In the genomic region with DNA sequence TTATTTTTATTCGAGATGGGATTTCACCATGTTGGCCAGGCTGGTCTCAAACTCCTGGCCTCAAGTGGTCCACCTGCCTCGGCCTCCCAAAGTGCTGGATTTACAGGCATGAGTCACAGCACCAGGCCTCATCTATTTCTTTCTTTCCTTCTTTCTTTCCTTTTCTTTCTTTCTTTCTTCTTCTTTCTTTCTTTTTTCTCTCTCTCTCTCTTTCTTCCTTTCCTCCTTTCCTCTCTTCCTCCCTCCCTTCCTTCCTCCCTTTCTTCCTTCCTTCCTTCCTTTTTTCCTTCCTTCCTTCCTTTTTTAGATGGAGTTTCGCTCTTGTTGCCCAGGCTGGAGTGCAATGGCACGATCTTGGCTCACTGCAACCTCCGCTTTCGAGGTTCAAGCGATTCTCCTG, we compare ENCODE assay signal across 8 cellular contexts. TPM values are rescaled to one million over a fixed set of nuclear protein-coding genes. Genes with fewer than 3 reads are reported as not detected.
DNase-seq lines count a peak whose midpoint lies in the region; ATAC-seq, FAIRE-seq and TF ChIP-seq lines count a peak whose summit lies in the region.
"Not testable (repeated sequence)": the region's sequence is repeated elsewhere in the genome, so short reads cannot be mapped to it uniquely, and the experiment has no call there.

No MANE protein-coding gene starts in this region.

- not testable (repeated sequence) for ATAC-seq in stimulated activated naive CD8-positive, alpha-beta T cell treated with anti-CD3 and anti-CD28 coated beads, Interleukin-15, amount 100 ng/mL, for 72 hours

- H3K4me3 Mint-ChIP-seq in CD14-positive monocyte; activated CD4-positive, alpha-beta T cell treated with anti-CD3 and anti-CD28 coated beads, Interleukin-2, amount 10 ng/mL, durations not matched to agents 24 days and 14 days; activated T-helper 2 cell treated with anti-CD3 and anti-CD28 coated beads, Interferon-gamma antibody, Interleukin-2, Interleukin-4, amounts not matched to agents 10 μg/mL and 5 μg/mL and 100 μg/mL, durations not matched to agents 14 hours and 24 hours and 36 hours (ENCODE audit: low read depth); astrocyte (ENCODE audit: unreplicated experiment); nephron progenitor cell; stimulated activated naive CD8-positive, alpha-beta T cell treated with anti-CD3 and anti-CD28 coated beads, Interleukin-15, amount 100 ng/mL, for 72 hours: not testable (repeated sequence)
- H3K4me3 Mint-ChIP-seq in immature natural killer cell = peak overlapping the region in 1 of 5 donors; percentile 38

- DNase-seq in CD14-positive monocyte (ENCODE audit: low spot score); activated CD4-positive, alpha-beta T cell treated with anti-CD3 and anti-CD28 coated beads, Interleukin-2, amount 10 ng/mL, durations not matched to agents 24 days and 14 days; activated T-helper 2 cell treated with anti-CD3 and anti-CD28 coated beads, Interferon-gamma antibody, Interleukin-2, Interleukin-4, amounts not matched to agents 10 μg/mL and 5 μg/mL and 100 μg/mL, durations not matched to agents 14 hours and 24 hours and 36 hours (ENCODE audit: low spot score); astrocyte (ENCODE audit: low read depth); immature natural killer cell; nephron progenitor cell; stimulated activated naive CD8-positive, alpha-beta T cell treated with anti-CD3 and anti-CD28 coated beads, Interleukin-15, amount 100 ng/mL, for 72 hours: not testable (repeated sequence)

- CTCF ChIA-PET in HEK293 (lab: Yijun Ruan, JAX) = not testable (repeated sequence)

- H3K4me2 ChIP-seq in astrocyte (ENCODE audit: low read length) = not testable (repeated sequence)

- not testable (repeated sequence) for H3K9me3 ChIP-seq in HEK293 (ENCODE audit: control insufficient read depth, insufficient read depth, low read depth, low read length); astrocyte (ENCODE audit: insufficient read depth, low read depth, low read length)

- not testable (repeated sequence) for H2AFZ ChIP-seq in astrocyte (ENCODE audit: low read depth, low read length)

- peaks cover 9 to 21% of the 10 kb centered on the region in 2 experiments for H3K36me3 ChIP-seq in HEK293 (ENCODE audit: control insufficient read depth in 2 of 2, insufficient read depth in 1 of 2, low read length in 2 of 2)
- H3K36me3 ChIP-seq in astrocyte (ENCODE audit: insufficient read depth, low read length) = peaks cover 16% of the 10 kb centered on the region

- intact Hi-C loops in CD14-positive monocyte (cut with micrococcal nuclease); activated CD4-positive, alpha-beta T cell treated with anti-CD3 and anti-CD28 coated beads, Interleukin-2, amount 10 ng/mL, durations not matched to agents 24 days and 14 days (cut with micrococcal nuclease): not testable (repeated sequence)
- intact Hi-C loops in activated T-helper 2 cell treated with anti-CD3 and anti-CD28 coated beads, Interferon-gamma antibody, Interleukin-2, Interleukin-4, amounts not matched to agents 10 μg/mL and 5 μg/mL and 100 μg/mL, durations not matched to agents 14 hours and 24 hours and 36 hours (cut with micrococcal nuclease) = loop anchor here (5.0 kb wide), 1 partner anchor 34 kb away; no protein-coding TSS in a partner anchor

- not testable (repeated sequence) for FAIRE-seq in astrocyte (lab: Jason Lieb, UNC)

- H3K4me3 ChIP-seq in HEK293 (ENCODE audit: low read depth, low read length); astrocyte (ENCODE audit: insufficient read depth, low read depth, low read length): not testable (repeated sequence)

- H3K27me3 Mint-ChIP-seq in CD14-positive monocyte (ENCODE audit: low read depth in 3 of 3); activated CD4-positive, alpha-beta T cell treated with anti-CD3 and anti-CD28 coated beads, Interleukin-2, amount 10 ng/mL, durations not matched to agents 24 days and 14 days; activated T-helper 2 cell treated with anti-CD3 and anti-CD28 coated beads, Interferon-gamma antibody, Interleukin-2, Interleukin-4, amounts not matched to agents 10 μg/mL and 5 μg/mL and 100 μg/mL, durations not matched to agents 14 hours and 24 hours and 36 hours (ENCODE audit: low read depth); astrocyte (ENCODE audit: low read depth, unreplicated experiment); nephron progenitor cell (ENCODE audit: low read depth, poor library complexity); stimulated activated naive CD8-positive, alpha-beta T cell treated with anti-CD3 and anti-CD28 coated beads, Interleukin-15, amount 100 ng/mL, for 72 hours: not testable (repeated sequence)
- peaks cover 2 to 10% (median 7%) of the 10 kb centered on the region in 3 donors for H3K27me3 Mint-ChIP-seq in immature natural killer cell (ENCODE audit: low read depth in 3 of 3)

- H3K4me1 ChIP-seq in HEK293 (ENCODE audit: control insufficient read depth, insufficient read depth, low read length); astrocyte (ENCODE audit: insufficient read depth, low read length): not testable (repeated sequence)

- peaks cover 59 to 74% of the 10 kb centered on the region in 2 donors for H3K36me3 Mint-ChIP-seq in CD14-positive monocyte
- peaks cover 54% of the 10 kb centered on the region for H3K36me3 Mint-ChIP-seq in activated CD4-positive, alpha-beta T cell treated with anti-CD3 and anti-CD28 coated beads, Interleukin-2, amount 10 ng/mL, durations not matched to agents 24 days and 14 days (ENCODE audit: low read depth)
- H3K36me3 Mint-ChIP-seq in activated T-helper 2 cell treated with anti-CD3 and anti-CD28 coated beads, Interferon-gamma antibody, Interleukin-2, Interleukin-4, amounts not matched to agents 10 μg/mL and 5 μg/mL and 100 μg/mL, durations not matched to agents 14 hours and 24 hours and 36 hours (ENCODE audit: low read depth) = peaks cover 73% of the 10 kb centered on the region
- peaks cover 15% of the 10 kb centered on the region for H3K36me3 Mint-ChIP-seq in astrocyte (ENCODE audit: low read depth, unreplicated experiment)
- peaks cover 0 to 26% (median 11%) of the 10 kb centered on the region in 3 donors for H3K36me3 Mint-ChIP-seq in immature natural killer cell
- peaks cover 64% of the 10 kb centered on the region for H3K36me3 Mint-ChIP-seq in nephron progenitor cell (ENCODE audit: low read depth)

- peaks cover 78% of the 10 kb centered on the region for H4K20me1 ChIP-seq in astrocyte (ENCODE audit: insufficient read depth, low read length)

- not testable (repeated sequence) for H3K9ac ChIP-seq in astrocyte (ENCODE audit: low read length)

- H3K27ac ChIP-seq in HEK293 (ENCODE audit: extremely low read depth, low read depth, low read length); astrocyte (ENCODE audit: low read depth, low read length): not testable (repeated sequence)

- H3K27ac Mint-ChIP-seq in CD14-positive monocyte = peak overlapping the region in 4 of 7 donors; percentile 20 to 60 (median 47)
- peak overlapping the region; percentile 68 for H3K27ac Mint-ChIP-seq in activated CD4-positive, alpha-beta T cell treated with anti-CD3 and anti-CD28 coated beads, Interleukin-2, amount 10 ng/mL, durations not matched to agents 24 days and 14 days
- peak overlapping the region; percentile 54 for H3K27ac Mint-ChIP-seq in activated T-helper 2 cell treated with anti-CD3 and anti-CD28 coated beads, Interferon-gamma antibody, Interleukin-2, Interleukin-4, amounts not matched to agents 10 μg/mL and 5 μg/mL and 100 μg/mL, durations not matched to agents 14 hours and 24 hours and 36 hours
- H3K27ac Mint-ChIP-seq in astrocyte (ENCODE audit: unreplicated experiment) = peak overlapping the region; percentile 66
- peak overlapping the region; percentile 67 to 85 (median 75) for H3K27ac Mint-ChIP-seq in immature natural killer cell
- H3K27ac Mint-ChIP-seq in nephron progenitor cell = peak overlapping the region; percentile 90
- peak overlapping the region; percentile 14 to 75 for H3K27ac Mint-ChIP-seq in stimulated activated naive CD8-positive, alpha-beta T cell treated with anti-CD3 and anti-CD28 coated beads, Interleukin-15, amount 100 ng/mL, for 72 hours

- not testable (repeated sequence) for H3K4me1 Mint-ChIP-seq in CD14-positive monocyte, nephron progenitor cell
- H3K4me1 Mint-ChIP-seq in activated CD4-positive, alpha-beta T cell treated with anti-CD3 and anti-CD28 coated beads, Interleukin-2, amount 10 ng/mL, durations not matched to agents 24 days and 14 days = peaks cover 19% of the 10 kb centered on the region
- H3K4me1 Mint-ChIP-seq in activated T-helper 2 cell treated with anti-CD3 and anti-CD28 coated beads, Interferon-gamma antibody, Interleukin-2, Interleukin-4, amounts not matched to agents 10 μg/mL and 5 μg/mL and 100 μg/mL, durations not matched to agents 14 hours and 24 hours and 36 hours (ENCODE audit: low read depth) = peaks cover 22% of the 10 kb centered on the region
- peaks cover 18% of the 10 kb centered on the region for H3K4me1 Mint-ChIP-seq in astrocyte (ENCODE audit: low read depth, unreplicated experiment)
- H3K4me1 Mint-ChIP-seq in immature natural killer cell = peaks cover 50 to 80% of the 10 kb centered on the region in 2 donors
- H3K4me1 Mint-ChIP-seq in stimulated activated naive CD8-positive, alpha-beta T cell treated with anti-CD3 and anti-CD28 coated beads, Interleukin-15, amount 100 ng/mL, for 72 hours = peaks cover 64% of the 10 kb centered on the region

- POLR2A ChIA-PET in HEK293 (lab: Yijun Ruan, JAX) = not testable (repeated sequence)

- not testable (repeated sequence) for H3K9me3 Mint-ChIP-seq in CD14-positive monocyte; activated CD4-positive, alpha-beta T cell treated with anti-CD3 and anti-CD28 coated beads, Interleukin-2, amount 10 ng/mL, durations not matched to agents 24 days and 14 days; activated T-helper 2 cell treated with anti-CD3 and anti-CD28 coated beads, Interferon-gamma antibody, Interleukin-2, Interleukin-4, amounts not matched to agents 10 μg/mL and 5 μg/mL and 100 μg/mL, durations not matched to agents 14 hours and 24 hours and 36 hours; astrocyte (ENCODE audit: unreplicated experiment); immature natural killer cell; nephron progenitor cell; stimulated activated naive CD8-positive, alpha-beta T cell treated with anti-CD3 and anti-CD28 coated beads, Interleukin-15, amount 100 ng/mL, for 72 hours

- not testable (repeated sequence) for H3K27me3 ChIP-seq in astrocyte (ENCODE audit: insufficient read depth, low read length)

- not testable (repeated sequence) for TF ChIP-seq CTCF in CD14-positive monocyte (IDR thresholded peaks at IDR 0.05); HEK293 (tag by site-specific recombination; IDR thresholded peaks at IDR 0.05); astrocyte (IDR thresholded peaks at IDR 0.05; ENCODE audit: insufficient read depth, low read depth, low read length); nephron progenitor cell (IDR thresholded peaks at IDR 0.05)

- peaks cover 84% of the 10 kb centered on the region for H3K79me2 ChIP-seq in astrocyte (ENCODE audit: insufficient read depth, low read length)

RNA-seq across cellular contexts. Expression of a gene that starts 36.9 kb away (rescaled TPM):
- polyA plus RNA-seq in CD14-positive monocyte (10 to 100 TPM; 33.1 to 58.0 TPM), immature natural killer cell (100 to 1,000 TPM in 2 of 3 donors, 10 to 100 TPM in 1; 74.3 to 234 (median 114) TPM)
- 104 and 106 TPM in 2 replicates for total RNA-seq in activated CD4-positive, alpha-beta T cell treated with anti-CD3 and anti-CD28 coated beads, Interleukin-2, amount 10 ng/mL, durations not matched to agents 24 days and 14 days
- total RNA-seq in activated T-helper 2 cell treated with anti-CD3 and anti-CD28 coated beads, Interferon-gamma antibody, Interleukin-2, Interleukin-4, amounts not matched to agents 10 μg/mL and 5 μg/mL and 100 μg/mL, durations not matched to agents 14 hours and 24 hours and 36 hours = 134 and 135 TPM in 2 replicates
- 57.4 and 62.5 TPM in 2 replicates for total RNA-seq in astrocyte
